8 cellular contexts compared by ENCODE assay signal in the genomic region with DNA sequence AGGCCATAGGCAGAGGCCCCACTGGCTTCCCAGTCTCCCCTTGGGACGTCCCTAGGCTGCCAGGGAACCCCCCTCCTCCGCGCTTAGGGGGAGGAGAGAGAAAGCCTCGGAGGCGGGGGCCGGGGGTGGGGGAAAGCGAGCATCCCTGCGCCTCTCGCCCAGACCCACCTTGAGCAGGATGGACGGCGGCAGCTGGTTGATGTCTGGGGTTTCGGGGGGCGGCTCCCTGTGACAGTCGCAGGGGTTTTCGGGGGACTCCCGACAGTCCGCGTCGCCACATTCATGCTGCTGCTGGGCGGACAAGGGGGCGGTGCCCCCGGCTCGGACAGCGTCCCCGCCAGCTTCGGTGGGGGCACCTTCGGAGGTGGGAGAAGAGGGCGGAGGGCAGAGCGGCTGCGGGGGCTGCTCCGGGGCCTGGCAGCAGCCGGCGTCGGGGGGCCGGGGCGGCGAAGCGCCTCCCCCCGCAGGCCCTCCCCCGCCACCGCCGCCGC. TPM values are rescaled to one million over a fixed set of nuclear protein-coding genes. Genes with fewer than 3 reads are reported as not detected.
A peak's percentile ranks its signal among the peaks of the same experiment; 100 is the strongest.
DNase-seq lines count a peak whose midpoint lies in the region; ATAC-seq and TF ChIP-seq lines count a peak whose summit lies in the region.

No MANE protein-coding gene starts in this region.

- H3K36me3 ChIP-seq in KMS-11 (ENCODE audit: insufficient read depth): no peaks in the 10 kb centered on the region

- ATAC-seq in GM21717 (IDR thresholded peaks at IDR 0.05; ENCODE audit: unreplicated experiment): peak; percentile 39

- peak overlapping the region; percentile 97; the same call in 1 of the 2 replicates for H3K27ac ChIP-seq in KMS-11

- H3K79me2 ChIP-seq in KMS-11 (ENCODE audit: insufficient read depth, low read depth): peaks cover 11% of the 10 kb centered on the region; the same call in 1 of the 2 replicates

- peak overlapping the region; percentile 88 for H3K4me3 ChIP-seq in GM08714 (ENCODE audit: low read length)
- no peak overlapping the region for H3K4me3 ChIP-seq in KMS-11 (IDR thresholded peaks at IDR 0.05; ENCODE audit: insufficient read depth, low read depth, low read length)

- peaks cover 23% of the 10 kb centered on the region for H3K4me1 ChIP-seq in KMS-11 (ENCODE audit: low read depth, poor library complexity, severe bottlenecking)

- H3K9ac ChIP-seq in KMS-11: peak overlapping the region; percentile 97

- DNase-seq in activated CD4-positive, alpha-beta T cell treated with anti-CD3 and anti-CD28 coated beads for 48 hours: peak; percentile 50
- peak; percentile 47 for DNase-seq in dermis blood vessel endothelial cell
- peak; percentile 30 to 32 for DNase-seq in lung microvascular endothelial cell (ENCODE audit: low read depth in 2 of 2)
- DNase-seq in stimulated activated CD8-positive, alpha-beta memory T cell treated with anti-CD3 and anti-CD28 coated beads, Interleukin-15, amount 100 ng/mL, for 24 hours (ENCODE audit: low read depth): peak; percentile 23
- DNase-seq in inferior parietal cortex (ENCODE audit: extremely low spot score): no peak

- peak overlapping the region; percentile 41; the same call in 1 of the 2 replicates for H2AFZ ChIP-seq in KMS-11 (ENCODE audit: low read depth)

- no peaks in the 10 kb centered on the region for H4K20me1 ChIP-seq in KMS-11 (ENCODE audit: insufficient read depth)

- peak overlapping the region; percentile 97 for H3K4me2 ChIP-seq in KMS-11

- no peak for TF ChIP-seq CTCF in KMS-11 (conservative IDR thresholded peaks at IDR 0.05; ENCODE audit: low read depth, low read length)

- H3K27me3 ChIP-seq in KMS-11 (ENCODE audit: insufficient read depth, low read depth): no peaks in the 10 kb centered on the region

RNA-seq across cellular contexts. Expression of a gene that starts 1.3 kb away (rescaled TPM):
- total RNA-seq in dermis blood vessel endothelial cell: 6.5 and 8.3 TPM in 2 replicates
- 5.2 and 5.6 TPM in 2 replicates for total RNA-seq in lung microvascular endothelial cell
